Comparison of ENCODE assay signal across 13 cellular contexts in the genomic region with DNA sequence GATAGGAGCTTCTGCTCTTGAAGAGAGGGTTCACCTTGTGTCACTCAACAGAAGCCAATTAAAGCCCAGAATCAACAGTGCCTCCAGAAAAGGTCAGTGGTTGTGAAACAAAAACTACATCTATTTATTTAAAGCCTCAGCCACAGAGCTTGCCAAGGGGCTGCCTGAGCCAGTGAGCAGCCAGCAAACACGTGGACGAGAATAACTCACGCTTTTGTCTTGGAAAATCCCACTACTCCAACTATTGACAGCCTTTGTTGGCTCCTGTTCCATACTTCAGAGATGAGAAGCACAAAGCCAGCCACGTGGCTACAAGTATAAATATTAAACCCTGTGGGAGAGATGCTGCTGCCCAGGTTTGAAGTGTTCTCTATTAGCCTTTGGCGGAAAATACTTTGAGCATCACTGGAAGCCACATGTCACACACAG. TPM values are rescaled to one million over a fixed set of nuclear protein-coding genes. Genes with fewer than 3 reads are reported as not detected.
DNase-seq lines count a peak whose midpoint lies in the region; ATAC-seq and TF ChIP-seq lines count a peak whose summit lies in the region.
"Had no signal": no experiment of that assay in that cellular context is flagged by ENCODE, and none has a peak within 500 bp of the region (broad histone marks: within the 10 kb centered on the region; RNA-seq: fewer than 3 reads in every experiment).

No MANE protein-coding gene starts in this region.

- DNase-seq in NCI-H510A treated with DMSO at 0.1 percent for 48 hours (lab: John Stamatoyannopoulos, UW) (peak; percentile 33), NCI-H510A (lab: John Stamatoyannopoulos, UW) (no peak), SJCRH30 (peak; percentile 21 to 55), left ventricle myocardium inferior (peak; percentile 38), upper lobe of right lung (no peak), AG08395 (ENCODE audit: low spot score) (no peak)
- no peak for DNase-seq in activated CD4-positive, alpha-beta T cell treated with anti-CD3 and anti-CD28 coated beads, Interleukin-2, amount 50 U/mL, for 48 hours
- DNase-seq: ACHN; activated CD8-positive, alpha-beta memory T cell treated with anti-CD3 and anti-CD28 coated beads, Interleukin-2, amount 50 U/mL, for 48 hours; amniotic stem cell; NCI-H1694 had no signal

- intact Hi-C loops in left ventricle myocardium inferior (cut with micrococcal nuclease), result no loop called here
- intact Hi-C loops in upper lobe of right lung (cut with DNase I), result no loop called here

- peaks cover 22% of the 10 kb centered on the region for H3K4me1 ChIP-seq in SJCRH30
- peaks cover 6% of the 10 kb centered on the region for H3K4me1 ChIP-seq in left ventricle myocardium inferior
- no peaks in the 10 kb centered on the region for H3K4me1 ChIP-seq in upper lobe of right lung

- H3K4me3 ChIP-seq in SJCRH30 (no peak overlapping the region), left ventricle myocardium inferior (no peak overlapping the region), upper lobe of right lung (no peak overlapping the region)

- TF ChIP-seq CTCF in left ventricle myocardium inferior (IDR thresholded peaks at IDR 0.05; ENCODE audit: borderline replicate concordance) (no peak), upper lobe of right lung (IDR thresholded peaks at IDR 0.05) (no peak)

- H3K27me3 ChIP-seq in SJCRH30 (no peaks in the 10 kb centered on the region), left ventricle myocardium inferior (ENCODE audit: low read depth) (peaks cover 5% of the 10 kb centered on the region), upper lobe of right lung (no peaks in the 10 kb centered on the region)

- no peaks in the 10 kb centered on the region for H3K36me3 ChIP-seq in SJCRH30
- H3K36me3 ChIP-seq in left ventricle myocardium inferior, result no peaks in the 10 kb centered on the region
- H3K36me3 ChIP-seq in upper lobe of right lung, result no peaks in the 10 kb centered on the region

- peak; percentile 49 for ATAC-seq in upper lobe of right lung
- ATAC-seq in GM21390 (IDR thresholded peaks at IDR 0.05; ENCODE audit: unreplicated experiment), result no peak

- H3K9me3 ChIP-seq in SJCRH30 (replicated peaks), result no peaks in the 10 kb centered on the region; the same call in 1 of the 2 replicates
- no peaks in the 10 kb centered on the region for H3K9me3 ChIP-seq in left ventricle myocardium inferior (replicated peaks)
- no peaks in the 10 kb centered on the region for H3K9me3 ChIP-seq in upper lobe of right lung

- H3K27ac ChIP-seq in SJCRH30 (no peak overlapping the region; the same call in 1 of the 2 replicates), left ventricle myocardium inferior (replicated peaks) (no peak overlapping the region), upper lobe of right lung (no peak overlapping the region)
- H3K27ac ChIP-seq: RWPE1 had no signal

RNA-seq across cellular contexts. Expression of a gene that starts 10.3 kb away (rescaled TPM):
- total RNA-seq in SJCRH30 (2014; rRNA removed; shearing (Covaris generic)), result 0.91 TPM in 2 replicates
- total RNA-seq in left ventricle myocardium inferior, result not detected
- total RNA-seq in upper lobe of right lung, result 0.09 TPM

Comparison
In these comparisons a context has a peak if more than half of its experiments do, and no peak if none do; other contexts are left out.
1. DNase-seq: peak in NCI-H510A treated with DMSO at 0.1 percent for 48 hours (single experiment), SJCRH30 (2 of 2) and left ventricle myocardium inferior (single experiment); none in NCI-H510A (single experiment), upper lobe of right lung (single experiment), activated CD4-positive, alpha-beta T cell treated with anti-CD3 and anti-CD28 coated beads, Interleukin-2, amount 50 U/mL, for 48 hours (0 of 2) and AG08395 (single experiment).